1 cellular context compared by ENCODE assay signal in genomic region chr15:42919308-42919707, GRCh38.
TF ChIP-seq lines count a peak whose summit lies in the region.

No MANE protein-coding gene starts in this region.

TF ChIP-seq in GM23338, 12 proteins besides CTCF, POLR2A, EP300 and RAD21 (continued from another document):
- TF ChIP-seq, protein P1, sequence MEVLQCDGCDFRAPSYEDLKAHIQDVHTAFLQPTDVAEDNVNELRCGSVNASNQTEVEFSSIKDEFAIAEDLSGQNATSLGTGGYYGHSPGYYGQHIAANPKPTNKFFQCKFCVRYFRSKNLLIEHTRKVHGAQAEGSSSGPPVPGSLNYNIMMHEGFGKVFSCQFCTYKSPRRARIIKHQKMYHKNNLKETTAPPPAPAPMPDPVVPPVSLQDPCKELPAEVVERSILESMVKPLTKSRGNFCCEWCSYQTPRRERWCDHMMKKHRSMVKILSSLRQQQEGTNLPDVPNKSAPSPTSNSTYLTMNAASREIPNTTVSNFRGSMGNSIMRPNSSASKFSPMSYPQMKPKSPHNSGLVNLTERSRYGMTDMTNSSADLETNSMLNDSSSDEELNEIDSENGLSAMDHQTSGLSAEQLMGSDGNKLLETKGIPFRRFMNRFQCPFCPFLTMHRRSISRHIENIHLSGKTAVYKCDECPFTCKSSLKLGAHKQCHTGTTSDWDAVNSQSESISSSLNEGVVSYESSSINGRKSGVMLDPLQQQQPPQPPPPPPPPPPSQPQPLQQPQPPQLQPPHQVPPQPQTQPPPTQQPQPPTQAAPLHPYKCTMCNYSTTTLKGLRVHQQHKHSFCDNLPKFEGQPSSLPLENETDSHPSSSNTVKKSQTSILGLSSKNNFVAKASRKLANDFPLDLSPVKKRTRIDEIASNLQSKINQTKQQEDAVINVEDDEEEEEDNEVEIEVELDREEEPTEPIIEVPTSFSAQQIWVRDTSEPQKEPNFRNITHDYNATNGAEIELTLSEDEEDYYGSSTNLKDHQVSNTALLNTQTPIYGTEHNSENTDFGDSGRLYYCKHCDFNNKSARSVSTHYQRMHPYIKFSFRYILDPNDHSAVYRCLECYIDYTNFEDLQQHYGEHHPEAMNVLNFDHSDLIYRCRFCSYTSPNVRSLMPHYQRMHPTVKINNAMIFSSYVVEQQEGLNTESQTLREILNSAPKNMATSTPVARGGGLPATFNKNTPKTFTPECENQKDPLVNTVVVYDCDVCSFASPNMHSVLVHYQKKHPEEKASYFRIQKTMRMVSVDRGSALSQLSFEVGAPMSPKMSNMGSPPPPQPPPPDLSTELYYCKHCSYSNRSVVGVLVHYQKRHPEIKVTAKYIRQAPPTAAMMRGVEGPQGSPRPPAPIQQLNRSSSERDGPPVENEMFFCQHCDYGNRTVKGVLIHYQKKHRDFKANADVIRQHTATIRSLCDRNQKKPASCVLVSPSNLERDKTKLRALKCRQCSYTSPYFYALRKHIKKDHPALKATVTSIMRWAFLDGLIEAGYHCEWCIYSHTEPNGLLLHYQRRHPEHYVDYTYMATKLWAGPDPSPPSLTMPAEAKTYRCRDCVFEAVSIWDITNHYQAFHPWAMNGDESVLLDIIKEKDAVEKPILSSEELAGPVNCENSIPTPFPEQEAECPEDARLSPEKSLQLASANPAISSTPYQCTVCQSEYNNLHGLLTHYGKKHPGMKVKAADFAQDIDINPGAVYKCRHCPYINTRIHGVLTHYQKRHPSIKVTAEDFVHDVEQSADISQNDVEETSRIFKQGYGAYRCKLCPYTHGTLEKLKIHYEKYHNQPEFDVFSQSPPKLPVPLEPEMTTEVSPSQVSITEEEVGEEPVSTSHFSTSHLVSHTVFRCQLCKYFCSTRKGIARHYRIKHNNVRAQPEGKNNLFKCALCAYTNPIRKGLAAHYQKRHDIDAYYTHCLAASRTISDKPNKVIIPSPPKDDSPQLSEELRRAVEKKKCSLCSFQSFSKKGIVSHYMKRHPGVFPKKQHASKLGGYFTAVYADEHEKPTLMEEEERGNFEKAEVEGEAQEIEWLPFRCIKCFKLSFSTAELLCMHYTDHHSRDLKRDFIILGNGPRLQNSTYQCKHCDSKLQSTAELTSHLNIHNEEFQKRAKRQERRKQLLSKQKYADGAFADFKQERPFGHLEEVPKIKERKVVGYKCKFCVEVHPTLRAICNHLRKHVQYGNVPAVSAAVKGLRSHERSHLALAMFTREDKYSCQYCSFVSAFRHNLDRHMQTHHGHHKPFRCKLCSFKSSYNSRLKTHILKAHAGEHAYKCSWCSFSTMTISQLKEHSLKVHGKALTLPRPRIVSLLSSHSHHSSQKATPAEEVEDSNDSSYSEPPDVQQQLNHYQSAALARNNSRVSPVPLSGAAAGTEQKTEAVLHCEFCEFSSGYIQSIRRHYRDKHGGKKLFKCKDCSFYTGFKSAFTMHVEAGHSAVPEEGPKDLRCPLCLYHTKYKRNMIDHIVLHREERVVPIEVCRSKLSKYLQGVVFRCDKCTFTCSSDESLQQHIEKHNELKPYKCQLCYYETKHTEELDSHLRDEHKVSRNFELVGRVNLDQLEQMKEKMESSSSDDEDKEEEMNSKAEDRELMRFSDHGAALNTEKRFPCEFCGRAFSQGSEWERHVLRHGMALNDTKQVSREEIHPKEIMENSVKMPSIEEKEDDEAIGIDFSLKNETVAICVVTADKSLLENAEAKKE (CRISPR knock-in tag; IDR thresholded peaks at IDR 0.05): no peak
- no peak for TF ChIP-seq EZH2phosphoT487 (IDR thresholded peaks at IDR 0.05; ENCODE audit: unreplicated experiment)
- no peak for TF ChIP-seq NANOG (IDR thresholded peaks at IDR 0.05; ENCODE audit: borderline replicate concordance)
- no peak for TF ChIP-seq ZNF114 (CRISPR knock-in tag; IDR thresholded peaks at IDR 0.05)
TF ChIP-seq in GM23338: peak in this region for 0.
